In the genomic region with DNA sequence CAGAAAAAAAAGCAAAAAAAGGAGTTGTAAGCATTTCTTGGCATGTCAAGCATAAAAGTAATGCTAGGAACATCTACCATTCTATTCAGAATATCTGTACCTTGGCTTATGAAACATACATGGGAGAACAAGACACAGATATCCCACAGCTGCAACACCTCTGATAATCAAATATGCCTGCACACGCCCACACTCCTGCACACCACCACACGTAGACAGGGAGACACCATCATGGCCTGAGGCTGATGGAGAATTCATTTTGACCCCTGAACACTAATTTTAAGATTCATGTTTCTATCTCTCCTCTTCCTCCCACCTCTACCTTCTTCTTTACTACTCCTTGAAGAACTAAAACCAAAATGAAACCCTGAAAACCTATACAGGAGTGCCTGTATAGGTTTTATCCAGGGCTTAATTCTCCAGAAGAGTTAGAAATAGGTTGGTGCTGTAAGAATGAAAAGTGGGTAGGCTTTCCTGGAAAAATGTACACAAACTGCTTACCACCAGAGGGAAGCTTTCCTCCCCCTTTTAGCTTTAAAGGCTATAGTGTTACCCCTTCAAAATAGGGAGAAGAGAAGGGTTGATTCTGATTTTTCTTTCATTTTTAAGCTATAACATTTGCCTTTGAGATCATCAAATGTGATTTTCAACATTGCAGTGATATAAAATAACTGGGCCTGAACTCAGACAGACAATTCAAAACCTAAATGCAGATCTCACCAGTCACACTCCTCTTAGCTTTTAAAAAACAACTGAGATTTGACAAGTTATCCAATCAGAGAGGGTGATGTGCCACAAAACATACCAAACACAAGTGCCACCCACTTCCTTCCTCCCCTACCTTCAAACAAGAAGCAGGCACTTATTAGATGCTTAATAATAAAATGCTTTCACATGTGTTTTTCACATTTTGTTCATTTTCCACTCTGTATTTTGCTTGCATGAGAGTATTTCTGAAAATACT, we compare ENCODE assay signal across 7 cellular contexts. TPM values are rescaled to one million over a fixed set of nuclear protein-coding genes. Genes with fewer than 3 reads are reported as not detected.
DNase-seq lines count a peak whose midpoint lies in the region; ATAC-seq and TF ChIP-seq lines count a peak whose summit lies in the region.

No MANE protein-coding gene starts in this region.

- H3K4me3 ChIP-seq in BE2C (ENCODE audit: low read depth, low read length): no peak overlapping the region
- no peak overlapping the region for H3K4me3 ChIP-seq in DND-41 (ENCODE audit: low read depth in 1 of 2, low read length in 2 of 2)
- no peak overlapping the region for H3K4me3 ChIP-seq in osteoblast (ENCODE audit: insufficient read depth, low read length)

- POLR2A ChIA-PET in activated CD8-positive, alpha-beta T cell treated with anti-CD3 and anti-CD28 coated beads, Interleukin-2, amount 10 ng/mL, durations not matched to agents 7 days and 5 days (lab: Charles Lee): interaction anchor here (0.5 to 1.4 kb wide), 3 partner anchors 10 to 69 kb away, joined by 3 to 6 read pairs (median 5); no protein-coding TSS in a partner anchor

- peaks cover 72% of the 10 kb centered on the region for H3K79me2 ChIP-seq in DND-41 (ENCODE audit: insufficient read depth, low read length)
- H3K79me2 ChIP-seq in osteoblast (ENCODE audit: insufficient read depth, low read length): peaks cover 1% of the 10 kb centered on the region

- no peaks in the 10 kb centered on the region for H3K4me1 ChIP-seq in BE2C
- H3K4me1 ChIP-seq in DND-41 (ENCODE audit: insufficient read depth, low read length): peaks cover 29% of the 10 kb centered on the region
- peaks cover under 1% of the 10 kb centered on the region for H3K4me1 ChIP-seq in foreskin keratinocyte
- H3K4me1 ChIP-seq in osteoblast (ENCODE audit: insufficient read depth, low read length): peaks cover 5% of the 10 kb centered on the region

- H3K4me2 ChIP-seq in DND-41 (ENCODE audit: insufficient read depth, low read length): no peak overlapping the region
- H3K4me2 ChIP-seq in osteoblast (ENCODE audit: insufficient read depth, low read length): no peak overlapping the region

- H3K9me3 ChIP-seq in BE2C: no peaks in the 10 kb centered on the region
- no peaks in the 10 kb centered on the region for H3K9me3 ChIP-seq in DND-41 (ENCODE audit: insufficient read depth, low read length, severe bottlenecking)
- no peaks in the 10 kb centered on the region for H3K9me3 ChIP-seq in osteoblast (ENCODE audit: low read depth, low read length)

- ATAC-seq in DND-41 (ENCODE audit: insufficient read depth, low read depth): peak; percentile 58
- peak; percentile 56 for ATAC-seq in activated CD8-positive, alpha-beta T cell treated with anti-CD3 and anti-CD28 coated beads, Interleukin-2, amount 10 ng/mL, durations not matched to agents 7 days and 5 days
- no peak for ATAC-seq in foreskin keratinocyte

- peaks cover 49% of the 10 kb centered on the region for H3K36me3 Mint-ChIP-seq in activated CD8-positive, alpha-beta T cell treated with anti-CD3 and anti-CD28 coated beads, Interleukin-2, amount 10 ng/mL, durations not matched to agents 7 days and 5 days (ENCODE audit: low read depth)

- no peak overlapping the region for H3K9ac ChIP-seq in DND-41 (ENCODE audit: low read depth, low read length)

- H3K4me3 Mint-ChIP-seq in activated CD8-positive, alpha-beta T cell treated with anti-CD3 and anti-CD28 coated beads, Interleukin-2, amount 10 ng/mL, durations not matched to agents 7 days and 5 days: no peak overlapping the region

- H4K20me1 ChIP-seq in DND-41 (ENCODE audit: insufficient read depth, low read length) (peaks cover 17% of the 10 kb centered on the region; the same call in 1 of the 2 replicates), osteoblast (ENCODE audit: insufficient read depth, low read length) (no peaks in the 10 kb centered on the region)

- TF ChIP-seq CTCF in BE2C (IDR thresholded peaks at IDR 0.05; ENCODE audit: low read depth, low read length): peak; percentile 17; the same call in 1 of the 2 replicates
- TF ChIP-seq CTCF in DND-41 (IDR thresholded peaks at IDR 0.05; ENCODE audit: borderline replicate concordance, extremely low read depth, low read length, poor library complexity, severe bottlenecking): no peak
- TF ChIP-seq CTCF in foreskin keratinocyte (conservative IDR thresholded peaks at IDR 0.05): peak; percentile 39
- no peak for TF ChIP-seq CTCF in osteoblast (IDR thresholded peaks at IDR 0.05; ENCODE audit: extremely low read depth, low read depth, low read length)

- H3K27ac ChIP-seq in DND-41 (ENCODE audit: low read length) (peak overlapping the region; percentile 15; the same call in 1 of the 2 replicates), foreskin keratinocyte (no peak overlapping the region), osteoblast (ENCODE audit: low read depth, low read length) (no peak overlapping the region)

- peaks cover 31% of the 10 kb centered on the region for H3K36me3 ChIP-seq in BE2C
- H3K36me3 ChIP-seq in DND-41 (ENCODE audit: insufficient read depth, low read length): peaks cover 83% of the 10 kb centered on the region
- peaks cover 12% of the 10 kb centered on the region for H3K36me3 ChIP-seq in osteoblast (ENCODE audit: insufficient read depth, low read length)

- H2AFZ ChIP-seq in DND-41 (ENCODE audit: low read depth, low read length) (no peak overlapping the region), osteoblast (ENCODE audit: low read length) (no peak overlapping the region)

- no peaks in the 10 kb centered on the region for H3K27me3 Mint-ChIP-seq in activated CD8-positive, alpha-beta T cell treated with anti-CD3 and anti-CD28 coated beads, Interleukin-2, amount 10 ng/mL, durations not matched to agents 7 days and 5 days (ENCODE audit: low read depth)

- peaks cover 36% of the 10 kb centered on the region for H3K4me1 Mint-ChIP-seq in activated CD8-positive, alpha-beta T cell treated with anti-CD3 and anti-CD28 coated beads, Interleukin-2, amount 10 ng/mL, durations not matched to agents 7 days and 5 days (ENCODE audit: low read depth)

- peak overlapping the region; percentile 36 for H3K27ac Mint-ChIP-seq in activated CD8-positive, alpha-beta T cell treated with anti-CD3 and anti-CD28 coated beads, Interleukin-2, amount 10 ng/mL, durations not matched to agents 7 days and 5 days

- CTCF ChIA-PET in activated CD8-positive, alpha-beta T cell treated with anti-CD3 and anti-CD28 coated beads, Interleukin-2, amount 10 ng/mL, durations not matched to agents 7 days and 5 days (lab: Charles Lee): interaction anchor here (0.6 to 2.9 kb wide), 10 partner anchors 10 to 437 kb away, joined by 3 to 13 read pairs (median 4); no protein-coding TSS in a partner anchor

- H3K9me3 Mint-ChIP-seq in activated CD8-positive, alpha-beta T cell treated with anti-CD3 and anti-CD28 coated beads, Interleukin-2, amount 10 ng/mL, durations not matched to agents 7 days and 5 days (ENCODE audit: insufficient read depth): no peaks in the 10 kb centered on the region

- DNase-seq in BE2C: no peak
- no peak for DNase-seq in DND-41
- no peak for DNase-seq in activated CD8-positive, alpha-beta T cell treated with anti-CD3 and anti-CD28 coated beads, Interleukin-2, amount 10 ng/mL, durations not matched to agents 7 days and 5 days
- no peak for DNase-seq in foreskin keratinocyte
- no peak for DNase-seq in NCI-H1694 (lab: John Stamatoyannopoulos, UW)
- DNase-seq in osteoblast (ENCODE audit: insufficient read length, low spot score, missing footprints): no peak
- no peak for DNase-seq in NCI-H1417 (lab: John Stamatoyannopoulos, UW)

- H3K27me3 ChIP-seq in BE2C (no peaks in the 10 kb centered on the region), DND-41 (ENCODE audit: insufficient read depth, low read length, poor library complexity) (no peaks in the 10 kb centered on the region), foreskin keratinocyte (no peaks in the 10 kb centered on the region), osteoblast (ENCODE audit: insufficient read depth, low read length) (no peaks in the 10 kb centered on the region)

RNA-seq across cellular contexts. Expression of gene ELOVL5, which starts 57.9 kb away (rescaled TPM):
- polyA plus RNA-seq in BE2C (2012; ENCODE audit: insufficient read depth, insufficient read length, low read depth): 63.7 TPM
- 100 to 1,000 TPM; 116 TPM for total RNA-seq in activated CD8-positive, alpha-beta T cell treated with anti-CD3 and anti-CD28 coated beads, Interleukin-2, amount 10 ng/mL, durations not matched to agents 7 days and 5 days
- total RNA-seq in foreskin keratinocyte (91.9 and 98.3 TPM in 2 replicates), osteoblast (75.3 and 76.6 TPM in 2 replicates)
- polyA plus RNA-seq in foreskin keratinocyte: 51.2 and 59.9 TPM in 2 replicates

Comparison
In these comparisons a context has a peak if more than half of its experiments do, and no peak if none do; other contexts are left out.
1. CTCF ChIP-seq: peak in BE2C (single experiment) and foreskin keratinocyte (single experiment); none in DND-41 (single experiment) and osteoblast (single experiment).